Comparison of ENCODE assay signal across 18 cellular contexts in genomic region chr13:91111476-91112190, GRCh38.
DNase-seq lines count a peak whose midpoint lies in the region; ATAC-seq and TF ChIP-seq lines count a peak whose summit lies in the region.
"Had no signal": no experiment of that assay in that cellular context is flagged by ENCODE, and none has a peak within 500 bp of the region (broad histone marks: within the 10 kb centered on the region; RNA-seq: fewer than 3 reads in every experiment).

No MANE protein-coding gene starts in this region.

- no peaks in the 10 kb centered on the region for H3K9me3 Mint-ChIP-seq in stimulated activated naive CD8-positive, alpha-beta T cell treated with anti-CD3 and anti-CD28 coated beads, Interleukin-15, amount 100 ng/mL, for 72 hours
- H3K9me3 Mint-ChIP-seq: H9 had no signal

- H3K27me3 ChIP-seq in BE2C (no peaks in the 10 kb centered on the region), H7 (ENCODE audit: control insufficient read depth, insufficient read depth, low read length) (no peaks in the 10 kb centered on the region)

- ATAC-seq in stimulated activated naive CD8-positive, alpha-beta T cell treated with anti-CD3 and anti-CD28 coated beads, Interleukin-15, amount 100 ng/mL, for 72 hours = no peak
- no peak for ATAC-seq in GM21717 (IDR thresholded peaks at IDR 0.05; ENCODE audit: unreplicated experiment)
- ATAC-seq: A549, Panc1 had no signal

- DNase-seq in BE2C (no peak), NCI-H69 (lab: John Stamatoyannopoulos, UW) (peak; percentile 11), cerebellar cortex (ENCODE audit: low spot score) (peak; percentile 44), left kidney (ENCODE audit: low read depth, low spot score) (peak; percentile 71), H7 (no peak), NCI-H526 (lab: John Stamatoyannopoulos, UW) (no peak)
- DNase-seq in stimulated activated naive CD8-positive, alpha-beta T cell treated with anti-CD3 and anti-CD28 coated beads, Interleukin-15, amount 100 ng/mL, for 72 hours = no peak
- DNase-seq: Calu3, GF-D8, H9, NCI-H1694, NCI-H2107, NCI-H226, SHP77, SW 1271 had no signal

- peaks cover 12% of the 10 kb centered on the region for H3K27me3 Mint-ChIP-seq in stimulated activated naive CD8-positive, alpha-beta T cell treated with anti-CD3 and anti-CD28 coated beads, Interleukin-15, amount 100 ng/mL, for 72 hours

- H3K4me1 Mint-ChIP-seq in stimulated activated naive CD8-positive, alpha-beta T cell treated with anti-CD3 and anti-CD28 coated beads, Interleukin-15, amount 100 ng/mL, for 72 hours = no peaks in the 10 kb centered on the region
- H3K4me1 Mint-ChIP-seq: H9 had no signal

- no peak overlapping the region for H3K4me3 ChIP-seq in BE2C (ENCODE audit: low read depth, low read length)
- no peak overlapping the region for H3K4me3 ChIP-seq in H7 (ENCODE audit: insufficient read depth, low read depth, low read length)
- H3K4me3 ChIP-seq: A549 had no signal

- H3K4me3 Mint-ChIP-seq in stimulated activated naive CD8-positive, alpha-beta T cell treated with anti-CD3 and anti-CD28 coated beads, Interleukin-15, amount 100 ng/mL, for 72 hours = no peak overlapping the region
- H3K4me3 Mint-ChIP-seq: H9 had no signal

- H3K36me3 ChIP-seq in BE2C (no peaks in the 10 kb centered on the region), H7 (replicated peaks; ENCODE audit: control insufficient read depth, insufficient read depth, low read length) (no peaks in the 10 kb centered on the region)

- no peaks in the 10 kb centered on the region for H3K9me3 ChIP-seq in BE2C
- H3K9me3 ChIP-seq: A549 had no signal

- peak; percentile 5; the same call in 1 of the 2 replicates for TF ChIP-seq CTCF in BE2C (IDR thresholded peaks at IDR 0.05; ENCODE audit: low read depth, low read length)

- no peak overlapping the region for H3K27ac Mint-ChIP-seq in stimulated activated naive CD8-positive, alpha-beta T cell treated with anti-CD3 and anti-CD28 coated beads, Interleukin-15, amount 100 ng/mL, for 72 hours
- H3K27ac Mint-ChIP-seq: H9 had no signal

- H3K4me1 ChIP-seq in BE2C = no peaks in the 10 kb centered on the region
- H3K4me1 ChIP-seq: A549 had no signal

Comparison
In these comparisons a context has a peak if more than half of its experiments do, and no peak if none do; other contexts are left out.
1. DNase-seq: peak in NCI-H69 (single experiment), cerebellar cortex (single experiment) and left kidney (single experiment); none in BE2C (single experiment), H7 (single experiment), NCI-H526 (0 of 2) and stimulated activated naive CD8-positive, alpha-beta T cell treated with anti-CD3 and anti-CD28 coated beads, Interleukin-15, amount 100 ng/mL, for 72 hours (0 of 2).